ENCODE assay signal across 1 cellular context in genomic region chr19:51084505-51084904, GRCh38.
TF ChIP-seq lines count a peak whose summit lies in the region.

No MANE protein-coding gene starts in this region.

TF ChIP-seq in IMR-90, 13 proteins besides CTCF, POLR2A, EP300 and RAD21:
- TF ChIP-seq ELK1 (IDR thresholded peaks at IDR 0.05; ENCODE audit: borderline replicate concordance, low read depth, low read length) (no peak), MAZ (IDR thresholded peaks at IDR 0.05; ENCODE audit: borderline replicate concordance, low read depth, low read length) (no peak), MAFK (IDR thresholded peaks at IDR 0.05; ENCODE audit: low read depth, low read length) (no peak), MXI1 (IDR thresholded peaks at IDR 0.05; ENCODE audit: borderline replicate concordance, low read depth, low read length) (no peak), USF2 (IDR thresholded peaks at IDR 0.05; ENCODE audit: low read depth, low read length) (no peak), BHLHE40 (IDR thresholded peaks at IDR 0.05; ENCODE audit: low read depth, low read length) (no peak), CHD1 (IDR thresholded peaks at IDR 0.05; ENCODE audit: low read depth, low read length) (no peak), SMC3 (IDR thresholded peaks at IDR 0.05; ENCODE audit: low read depth, low read length) (no peak), RCOR1 (IDR thresholded peaks at IDR 0.05; ENCODE audit: insufficient replicate concordance, low read length) (no peak), FOS (IDR thresholded peaks at IDR 0.05; ENCODE audit: low read depth, low read length) (no peak), CEBPB (IDR thresholded peaks at IDR 0.05; ENCODE audit: low read depth, low read length) (no peak)
